In the genomic region with DNA sequence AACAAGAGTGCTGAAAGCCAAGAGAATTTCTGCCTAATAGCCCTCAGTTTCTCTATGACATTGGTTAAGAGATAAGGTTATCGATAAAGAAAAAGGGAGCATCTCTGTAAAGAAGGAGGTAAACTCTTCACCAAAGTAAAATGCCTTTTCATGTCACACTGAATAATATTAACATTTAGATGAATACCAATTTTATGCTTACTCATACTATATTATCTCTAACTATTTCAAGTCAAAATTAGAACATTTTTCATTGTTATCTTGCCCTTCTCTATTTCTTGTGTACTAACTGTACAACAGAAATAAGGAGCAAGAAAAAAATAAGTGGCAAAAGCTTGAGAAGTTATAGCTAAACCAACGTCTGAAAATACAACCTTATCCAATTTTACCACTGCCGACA, we compare ENCODE assay signal across 7 cellular contexts.
"Had no signal": no experiment of that assay in that cellular context is flagged by ENCODE, and none has a peak within 500 bp of the region (broad histone marks: within the 10 kb centered on the region; RNA-seq: fewer than 3 reads in every experiment).

No MANE protein-coding gene starts in this region.

- DNase-seq: IMR-90, KBM-7, KG1 had no signal

- H3K4me3 Mint-ChIP-seq: IgD-negative memory B cell had no signal

- H3K27me3 Mint-ChIP-seq: IgD-negative memory B cell had no signal

- H3K27ac Mint-ChIP-seq: IgD-negative memory B cell had no signal

- H3K4me2 ChIP-seq: KMS-11 had no signal

- H3K27ac ChIP-seq: HL-60, KMS-11 had no signal

- H3K9ac ChIP-seq: KMS-11 had no signal

- FAIRE-seq: HTR-8/SVneo had no signal
